ENCODE assay signal across 14 cellular contexts in genomic region chr4:70945046-70945445, GRCh38. TPM values are rescaled to one million over a fixed set of nuclear protein-coding genes. Genes with fewer than 3 reads are reported as not detected.
DNase-seq lines count a peak whose midpoint lies in the region; ATAC-seq, FAIRE-seq and TF ChIP-seq lines count a peak whose summit lies in the region.
"Had no signal": no experiment of that assay in that cellular context is flagged by ENCODE, and none has a peak within 500 bp of the region (broad histone marks: within the 10 kb centered on the region; RNA-seq: fewer than 3 reads in every experiment).

No MANE protein-coding gene starts in this region.

- FAIRE-seq in HepG2 (lab: Jason Lieb, UNC) (no peak), K562 (lab: Jason Lieb, UNC) (peak; percentile 66)
- FAIRE-seq: bronchial epithelial cell had no signal

- intact Hi-C loops in right lobe of liver (cut with DNase I), result no loop called here
- intact Hi-C loops in HepG2 (cut with micrococcal nuclease; ENCODE audit: unreplicated experiment), result no loop called here
- intact Hi-C loops in K562 (cut with micrococcal nuclease), result no loop called here
- intact Hi-C loops in upper lobe of right lung (cut with DNase I), result no loop called here
- intact Hi-C loops in uterus (cut with DNase I; ENCODE audit: low total_unique reads), result no loop called here

- no peaks in the 10 kb centered on the region for H3K79me2 ChIP-seq in HepG2 (ENCODE audit: insufficient read depth, low read length)
- H3K79me2 ChIP-seq in K562 (ENCODE audit: control insufficient read depth, insufficient read depth, low read length), result peaks cover 98% of the 10 kb centered on the region

- CTCF ChIA-PET in HepG2 (lab: Yijun Ruan, JAX; ENCODE audit: low intra/inter-chr PET ratio, low total read pairs) (no interaction called here), K562 (lab: Yijun Ruan, JAX; ENCODE audit: low intra/inter-chr PET ratio) (no interaction called here)

- no peaks in the 10 kb centered on the region for H4K20me1 ChIP-seq in HepG2 (ENCODE audit: insufficient read depth, low read length)
- H4K20me1 ChIP-seq in K562 (replicated peaks; ENCODE audit: control insufficient read depth, insufficient read depth, low read length), result peaks cover 9% of the 10 kb centered on the region; the same call in 1 of the 2 replicates

- no peaks in the 10 kb centered on the region for H3K9me3 ChIP-seq in right lobe of liver
- no peaks in the 10 kb centered on the region for H3K9me3 ChIP-seq in HepG2 (ENCODE audit: low read length)
- H3K9me3 ChIP-seq in K562 (replicated peaks; ENCODE audit: control insufficient read depth, insufficient read depth, low read depth, low read length), result no peaks in the 10 kb centered on the region
- H3K9me3 ChIP-seq in upper lobe of right lung, result no peaks in the 10 kb centered on the region
- no peaks in the 10 kb centered on the region for H3K9me3 ChIP-seq in uterus
- H3K9me3 ChIP-seq: psoas muscle, tibial artery had no signal

- TF ChIP-seq EP300 in HepG2 (IDR thresholded peaks at IDR 0.05; ENCODE audit: low read depth in 2 of 2, low read length in 2 of 2) (no peak), HepG2 (CRISPR knock-in tag; IDR thresholded peaks at IDR 0.05; ENCODE audit: borderline replicate concordance) (no peak), K562 (IDR thresholded peaks at IDR 0.05; ENCODE audit: low read length) (no peak)

- 45% methylated on average over 3 of the region's 3 CpGs for WGBS in right lobe of liver (ENCODE audit: insufficient coverage, low coverage, low lambda C conversion rate, missing lambda C conversion rate)
- WGBS in HepG2 (ENCODE audit: low lambda C conversion rate), result 63% methylated on average over 3 of the region's 3 CpGs
- 42% methylated on average over 3 of the region's 3 CpGs for WGBS in K562 (ENCODE audit: insufficient coverage, low coverage, missing lambda C conversion rate)

- POLR2A ChIA-PET in HepG2 (lab: Yijun Ruan, JAX), result no interaction called here
- POLR2A ChIA-PET in K562 (lab: Yijun Ruan, JAX), result interaction anchor here (0.9 to 1.0 kb wide), 2 partner anchors 8 to 13 kb away, joined by 3 to 5 read pairs; no protein-coding TSS in a partner anchor

- in situ Hi-C loops in HepG2 (cut with HindIII; ENCODE audit: extremely low pct_ligation_motif_present, low pct_unique_long_range_greater_than_20kb), result no loop called here
- in situ Hi-C loops in K562 (cut with MboI), result no loop called here

- H3K36me3 ChIP-seq in right lobe of liver, result no peaks in the 10 kb centered on the region
- no peaks in the 10 kb centered on the region for H3K36me3 ChIP-seq in HepG2 (replicated peaks in 1 of 2; ENCODE audit: control insufficient read depth in 1 of 2, insufficient read depth in 2 of 2, low read length in 2 of 2)
- peaks cover 13% of the 10 kb centered on the region; the same call in 2 of the 3 replicates for H3K36me3 ChIP-seq in K562 (ENCODE audit: control insufficient read depth, insufficient read depth, low read length)
- H3K36me3 ChIP-seq in upper lobe of right lung, result no peaks in the 10 kb centered on the region
- no peaks in the 10 kb centered on the region for H3K36me3 ChIP-seq in uterus
- H3K36me3 ChIP-seq: tibial artery had no signal

- no peak for TF ChIP-seq POLR2A in right lobe of liver (IDR thresholded peaks at IDR 0.05)
- TF ChIP-seq POLR2A in HepG2 (IDR thresholded peaks at IDR 0.05; ENCODE audit: insufficient read depth in 1 of 2, low read depth in 2 of 2, low read length in 2 of 2), result no peak
- no peak for TF ChIP-seq POLR2A in K562 (conservative IDR thresholded peaks at IDR 0.05)
- no peak for TF ChIP-seq POLR2A in uterus (IDR thresholded peaks at IDR 0.05)
- no peak for TF ChIP-seq POLR2A in erythroblast (IDR thresholded peaks at IDR 0.05; ENCODE audit: low read length)

- ATAC-seq in right lobe of liver, result peak; percentile 19 to 61 (median 40)
- no peak for ATAC-seq in HepG2
- no peak; the same call in 1 of the 3 replicates for ATAC-seq in K562
- peak; percentile 79 for ATAC-seq in upper lobe of right lung
- ATAC-seq in activated CD4-positive, CD25-positive, alpha-beta regulatory T cell treated with anti-CD3 and anti-CD28 coated beads, Interleukin-2, amount 50 U/mL, for 24 hours, result no peak

- no peak overlapping the region for H3K27ac ChIP-seq in right lobe of liver
- H3K27ac ChIP-seq in HepG2 (ENCODE audit: extremely low read length, insufficient read depth, low read length), result no peak overlapping the region
- H3K27ac ChIP-seq in K562 (ENCODE audit: extremely low read depth, low read depth, low read length), result no peak overlapping the region
- peak overlapping the region; percentile 24 for H3K27ac ChIP-seq in upper lobe of right lung
- no peak overlapping the region for H3K27ac ChIP-seq in uterus
- H3K27ac ChIP-seq: psoas muscle, tibial artery had no signal

- DNase-seq in right lobe of liver (no peak), HepG2 (ENCODE audit: low spot score) (no peak), HT1080 (ENCODE audit: low read depth) (peak; percentile 19), K562 (ENCODE audit: extremely low read depth in 1 of 4, low spot score in 3 of 4) (no peak), upper lobe of right lung (no peak), uterus (no peak), erythroblast (lab: John Stamatoyannopoulos, UW) (no peak)
- DNase-seq: activated CD8-positive, alpha-beta memory T cell treated with anti-CD3 and anti-CD28 coated beads, Interleukin-2, amount 50 U/mL, for 4 hours; left cardiac atrium; NCI-H446 treated with DMSO at 0.1 percent for 48 hours; psoas muscle; tibial artery had no signal

- H2AFZ ChIP-seq in HepG2 (ENCODE audit: low read length), result no peak overlapping the region
- no peak overlapping the region for H2AFZ ChIP-seq in K562 (ENCODE audit: low read depth, low read length)

- no peaks in the 10 kb centered on the region for H3K27me3 ChIP-seq in right lobe of liver
- H3K27me3 ChIP-seq in HepG2 (ENCODE audit: control insufficient read depth in 1 of 2, insufficient read depth in 2 of 2, low read length in 2 of 2), result no peaks in the 10 kb centered on the region
- no peaks in the 10 kb centered on the region for H3K27me3 ChIP-seq in K562 (ENCODE audit: control insufficient read depth in 2 of 2, insufficient read depth in 2 of 2, low read length in 2 of 2)
- H3K27me3 ChIP-seq in upper lobe of right lung, result no peaks in the 10 kb centered on the region
- H3K27me3 ChIP-seq in uterus, result no peaks in the 10 kb centered on the region
- H3K27me3 ChIP-seq: tibial artery had no signal

- H3K4me1 ChIP-seq in right lobe of liver, result no peaks in the 10 kb centered on the region
- peaks cover 8% of the 10 kb centered on the region; the same call in 1 of the 2 replicates for H3K4me1 ChIP-seq in HepG2 (ENCODE audit: insufficient read depth, low read length)
- peaks cover 0 to 3% of the 10 kb centered on the region in 2 experiments; a peak in 2 of 5 replicates for H3K4me1 ChIP-seq in K562 (replicated peaks in 1 of 2; ENCODE audit: control insufficient read depth in 2 of 2, insufficient read depth in 2 of 2, low read length in 2 of 2)
- peaks cover 14% of the 10 kb centered on the region for H3K4me1 ChIP-seq in upper lobe of right lung
- H3K4me1 ChIP-seq in uterus, result no peaks in the 10 kb centered on the region
- H3K4me1 ChIP-seq: psoas muscle had no signal

- TF ChIP-seq CTCF in right lobe of liver (IDR thresholded peaks at IDR 0.05), result no peak
- TF ChIP-seq CTCF in HepG2 (CRISPR knock-in tag; IDR thresholded peaks at IDR 0.05), result no peak
- TF ChIP-seq CTCF in K562 (IDR thresholded peaks at IDR 0.05 in 2 of 3, conservative IDR thresholded peaks at IDR 0.05 in 1 of 3; ENCODE audit: insufficient read depth in 2 of 3, low read depth in 1 of 3, low read length in 3 of 3), result no peak
- TF ChIP-seq CTCF in upper lobe of right lung (IDR thresholded peaks at IDR 0.05), result no peak
- TF ChIP-seq CTCF in uterus (IDR thresholded peaks at IDR 0.05), result no peak

- BruUV-seq in HepG2 (replicated peaks; lab: Mats Ljungman, UMichigan) (no TSS peak), K562 (replicated peaks; lab: Mats Ljungman, UMichigan) (no TSS peak)

- no peaks in the 10 kb centered on the region for H3K9me1 ChIP-seq in K562 (ENCODE audit: control insufficient read depth, insufficient read depth, low read length)

- no peak for TF ChIP-seq RAD21 in HepG2 (CRISPR knock-in tag; IDR thresholded peaks at IDR 0.05)
- no peak for TF ChIP-seq RAD21 in K562 (CRISPR knock-in tag; conservative IDR thresholded peaks at IDR 0.05 in 1 of 2, IDR thresholded peaks at IDR 0.05 in 1 of 2)

- no peak overlapping the region for H3K9ac ChIP-seq in HepG2 (ENCODE audit: insufficient read depth, low read depth, low read length)
- no peak overlapping the region for H3K9ac ChIP-seq in K562 (ENCODE audit: insufficient read depth in 1 of 2, low read depth in 2 of 2, low read length in 2 of 2)

- H3K4me2 ChIP-seq in HepG2 (ENCODE audit: low read depth, low read length), result no peak overlapping the region
- no peak overlapping the region for H3K4me2 ChIP-seq in K562 (ENCODE audit: insufficient read depth, low read length)

- H3K4me3 ChIP-seq in right lobe of liver (no peak overlapping the region), HepG2 (replicated peaks in 1 of 3; ENCODE audit: insufficient read depth in 1 of 3, low read depth in 2 of 3, low read length in 3 of 3) (no peak overlapping the region), K562 (no peak overlapping the region), upper lobe of right lung (no peak overlapping the region), uterus (no peak overlapping the region)
- H3K4me3 ChIP-seq: psoas muscle, tibial artery had no signal

RNA-seq across cellular contexts. Expression of gene MOB1B, which starts 42.9 kb away (rescaled TPM):
- 10 to 100 TPM in 1 of 6 experiments, 1 to 10 TPM in 5; 4.4 to 13.0 (median 6.5) TPM for total RNA-seq in right lobe of liver
- 4.0 and 6.8 TPM in 2 replicates for total RNA-seq in HepG2 (2016; rRNA removed; fragmentation: Illumina TruSeq; extraction: Trizol)
- total RNA-seq in HepG2 (2016; cell fraction: cytosol; rRNA removed; fragmentation: Illumina TruSeq; extraction: Trizol; ENCODE audit: low read depth), result 5.0 and 5.6 TPM in 2 replicates
- total RNA-seq in HepG2 (2016; cell fraction: insoluble cytoplasmic fraction; rRNA removed; fragmentation: Illumina TruSeq; extraction: Trizol), result 3.6 and 6.8 TPM in 2 replicates
- total RNA-seq in HepG2 (2016; cell fraction: membrane; rRNA removed; fragmentation: Illumina TruSeq; extraction: Trizol), result 2.5 TPM in 2 replicates
- 8.2 and 8.3 TPM in 2 replicates for total RNA-seq in HepG2 (2016; cell fraction: nucleus; rRNA removed; fragmentation: Illumina TruSeq; extraction: Trizol)
- 3.9 and 4.1 TPM in 2 replicates for polyA plus RNA-seq in HepG2 (2011; rRNA removed)
- 1.1 and 1.8 TPM in 2 replicates for polyA plus RNA-seq in HepG2 (2011; cell fraction: cytosol; rRNA removed)
- 2.5 and 4.6 TPM in 2 replicates for polyA plus RNA-seq in HepG2 (2011; cell fraction: nucleus; rRNA removed)
- polyA plus RNA-seq in HepG2 (2012), result 4.6 TPM in 2 replicates
- polyA plus RNA-seq in HepG2 (2016; cell fraction: cytosol; fragmentation: Illumina TruSeq; extraction: Trizol; ENCODE audit: low read depth), result 0.23 and 0.25 TPM in 2 replicates
- polyA plus RNA-seq in HepG2 (2016; cell fraction: insoluble cytoplasmic fraction; fragmentation: Illumina TruSeq; extraction: Trizol; ENCODE audit: low read depth), result 8.2 and 8.5 TPM in 2 replicates
- 0.68 and 0.73 TPM in 2 replicates for polyA plus RNA-seq in HepG2 (2016; cell fraction: membrane; fragmentation: Illumina TruSeq; extraction: Trizol; ENCODE audit: low read depth)
- 11.2 and 12.5 TPM in 2 replicates for polyA plus RNA-seq in HepG2 (2016; cell fraction: nucleus; fragmentation: Illumina TruSeq; extraction: Trizol; ENCODE audit: insufficient read depth, low read depth)
- polyA minus RNA-seq in HepG2 (2011; rRNA and poly(A)+ RNA removed; ENCODE audit: low replicate concordance), result 8.6 and 10.3 TPM in 2 replicates
- polyA minus RNA-seq in HepG2 (2011; cell fraction: cytosol; rRNA and poly(A)+ RNA removed), result 12.0 and 13.8 TPM in 2 replicates
- 14.9 and 18.5 TPM in 2 replicates for polyA minus RNA-seq in HepG2 (2011; cell fraction: nucleus; rRNA and poly(A)+ RNA removed)
- 4.4 and 4.5 TPM in 2 replicates for total RNA-seq in HT1080 (2014; rRNA removed; shearing (Covaris generic))
- polyA plus RNA-seq in HT1080 (2015; cell fraction: cytosol; rRNA removed), result 14.4 and 19.6 TPM in 2 replicates
- polyA plus RNA-seq in HT1080 (2015; cell fraction: nucleus; rRNA removed), result 23.5 and 27.9 TPM in 2 replicates
- total RNA-seq in K562 (2011; cell fraction: chromatin; rRNA removed; ENCODE audit: low replicate concordance), result 27.1 and 74.0 TPM in 2 replicates
- 8.3 and 14.1 TPM in 2 replicates for total RNA-seq in K562 (2011; cell fraction: nucleolus; rRNA removed)
- 36.4 and 73.0 TPM in 2 replicates for total RNA-seq in K562 (2011; cell fraction: nucleoplasm; rRNA removed)
- 10.7 and 11.3 TPM in 2 replicates for total RNA-seq in K562 (2014; rRNA removed)
- total RNA-seq in K562 (2014; rRNA removed; fragmentation: Illumina TruSeq; extraction: Trizol), result 28.5 and 33.3 TPM in 2 replicates
- total RNA-seq in K562 (2015; rRNA removed; fragmentation: Illumina TruSeq; extraction: Trizol), result 15.1 and 16.8 TPM in 2 replicates
- 37.8 and 40.1 TPM in 2 replicates for total RNA-seq in K562 (2021)
- 28.9 and 34.8 TPM in 2 replicates for polyA plus RNA-seq in K562 (2011; rRNA removed)
- 5.8 and 13.9 TPM in 2 replicates for polyA plus RNA-seq in K562 (2011; cell fraction: cytosol; rRNA removed)
- polyA plus RNA-seq in K562 (2011; cell fraction: nucleus; rRNA removed), result 16.0 and 17.9 TPM in 2 replicates
- polyA plus RNA-seq in K562 (2012), result 15.0 and 21.1 TPM in 2 replicates
- polyA plus RNA-seq in K562 (2014; fragmentation: Illumina TruSeq; extraction: Trizol), result 25.2 and 27.2 TPM in 2 replicates
- 1 to 10 TPM; 8.4 to 9.3 TPM for polyA plus RNA-seq in K562 (2014; fragmentation: Nextera tagmentation; extraction: Ambion mirVana)
- polyA plus RNA-seq in K562 (2014; rRNA removed), result 19.0 and 20.4 TPM in 2 replicates
- 83.9 and 88.8 TPM in 2 replicates for polyA minus RNA-seq in K562 (2011; rRNA and poly(A)+ RNA removed)
- 47.3 and 83.2 TPM in 2 replicates for polyA minus RNA-seq in K562 (2011; cell fraction: cytosol; rRNA and poly(A)+ RNA removed)
- 17.4 and 27.4 TPM in 2 replicates for polyA minus RNA-seq in K562 (2011; cell fraction: nucleus; rRNA and poly(A)+ RNA removed)
- total RNA-seq in upper lobe of right lung, result 34.2 TPM
- 10 to 100 TPM in 3 of 4 donors, 1 to 10 TPM in 1; 10.0 to 42.1 (median 16.5) TPM for total RNA-seq in uterus

RNA-seq across cellular contexts. Expression of gene DCK, which starts 48.4 kb away (rescaled TPM):
- total RNA-seq in right lobe of liver (1 to 10 TPM; 1.9 to 7.2 (median 3.6) TPM), HepG2 (2016; rRNA removed; fragmentation: Illumina TruSeq; extraction: Trizol) (21.8 and 33.5 TPM in 2 replicates), K562 (2014; rRNA removed) (11.3 and 14.2 TPM in 2 replicates), K562 (2014; rRNA removed; fragmentation: Illumina TruSeq; extraction: Trizol) (21.8 and 24.9 TPM in 2 replicates), K562 (2015; rRNA removed; fragmentation: Illumina TruSeq; extraction: Trizol) (19.3 and 20.9 TPM in 2 replicates), K562 (2021) (18.1 and 18.5 TPM in 2 replicates), upper lobe of right lung (16.6 TPM), uterus (10 to 100 TPM in 2 of 4 donors, 1 to 10 TPM in 2; 3.6 to 38.6 (median 8.1) TPM)
- 3.2 and 3.3 TPM in 2 replicates for total RNA-seq in HepG2 (2016; cell fraction: cytosol; rRNA removed; fragmentation: Illumina TruSeq; extraction: Trizol; ENCODE audit: low read depth)
- total RNA-seq in HepG2 (2016; cell fraction: insoluble cytoplasmic fraction; rRNA removed; fragmentation: Illumina TruSeq; extraction: Trizol), result 22.5 and 31.3 TPM in 2 replicates
- 12.4 and 13.6 TPM in 2 replicates for total RNA-seq in HepG2 (2016; cell fraction: membrane; rRNA removed; fragmentation: Illumina TruSeq; extraction: Trizol)
- 13.0 and 17.9 TPM in 2 replicates for total RNA-seq in HepG2 (2016; cell fraction: nucleus; rRNA removed; fragmentation: Illumina TruSeq; extraction: Trizol)
- polyA plus RNA-seq in HepG2 (2011; rRNA removed) (3.3 and 5.7 TPM in 2 replicates), K562 (2011; rRNA removed) (12.0 and 14.4 TPM in 2 replicates), K562 (2014; fragmentation: Illumina TruSeq; extraction: Trizol) (21.1 and 25.8 TPM in 2 replicates), K562 (2014; fragmentation: Nextera tagmentation; extraction: Ambion mirVana) (10 to 100 TPM; 19.6 to 21.2 TPM), K562 (2014; rRNA removed) (15.8 and 16.7 TPM in 2 replicates)
- polyA plus RNA-seq in HepG2 (2011; cell fraction: cytosol; rRNA removed), result 2.4 and 3.3 TPM in 2 replicates
- polyA plus RNA-seq in HepG2 (2011; cell fraction: nucleus; rRNA removed), result 1.6 and 2.1 TPM in 2 replicates
- 5.4 and 10.5 TPM in 2 replicates for polyA plus RNA-seq in HepG2 (2012)
- polyA plus RNA-seq in HepG2 (2016; cell fraction: cytosol; fragmentation: Illumina TruSeq; extraction: Trizol; ENCODE audit: low read depth), result 2.2 and 2.3 TPM in 2 replicates
- 34.0 and 37.2 TPM in 2 replicates for polyA plus RNA-seq in HepG2 (2016; cell fraction: insoluble cytoplasmic fraction; fragmentation: Illumina TruSeq; extraction: Trizol; ENCODE audit: low read depth)
- polyA plus RNA-seq in HepG2 (2016; cell fraction: membrane; fragmentation: Illumina TruSeq; extraction: Trizol; ENCODE audit: low read depth), result 7.5 and 8.5 TPM in 2 replicates
- 16.6 and 18.1 TPM in 2 replicates for polyA plus RNA-seq in HepG2 (2016; cell fraction: nucleus; fragmentation: Illumina TruSeq; extraction: Trizol; ENCODE audit: insufficient read depth, low read depth)
- polyA minus RNA-seq in HepG2 (2011; rRNA and poly(A)+ RNA removed; ENCODE audit: low replicate concordance), result 1.2 TPM in 2 replicates
- polyA minus RNA-seq in HepG2 (2011; cell fraction: cytosol; rRNA and poly(A)+ RNA removed), result 4.8 TPM in 2 replicates
- 5.1 and 13.9 TPM in 2 replicates for polyA minus RNA-seq in HepG2 (2011; cell fraction: nucleus; rRNA and poly(A)+ RNA removed)
- 23.3 and 30.7 TPM in 2 replicates for total RNA-seq in HT1080 (2014; rRNA removed; shearing (Covaris generic))
- polyA plus RNA-seq in HT1080 (2015; cell fraction: cytosol; rRNA removed), result 39.7 and 47.1 TPM in 2 replicates
- polyA plus RNA-seq in HT1080 (2015; cell fraction: nucleus; rRNA removed), result 20.3 and 23.1 TPM in 2 replicates
- 2.4 and 39.4 TPM in 2 replicates for total RNA-seq in K562 (2011; cell fraction: chromatin; rRNA removed; ENCODE audit: low replicate concordance)
- total RNA-seq in K562 (2011; cell fraction: nucleolus; rRNA removed), result 1.7 and 2.2 TPM in 2 replicates
- 3.5 and 7.2 TPM in 2 replicates for total RNA-seq in K562 (2011; cell fraction: nucleoplasm; rRNA removed)
- 3.3 and 6.8 TPM in 2 replicates for polyA plus RNA-seq in K562 (2011; cell fraction: cytosol; rRNA removed)
- 2.4 and 3.8 TPM in 2 replicates for polyA plus RNA-seq in K562 (2011; cell fraction: nucleus; rRNA removed)
- 14.8 and 21.4 TPM in 2 replicates for polyA plus RNA-seq in K562 (2012)
- polyA minus RNA-seq in K562 (2011; rRNA and poly(A)+ RNA removed), result 8.5 and 11.5 TPM in 2 replicates
- polyA minus RNA-seq in K562 (2011; cell fraction: cytosol; rRNA and poly(A)+ RNA removed), result 6.8 and 8.3 TPM in 2 replicates
- 2.4 and 4.7 TPM in 2 replicates for polyA minus RNA-seq in K562 (2011; cell fraction: nucleus; rRNA and poly(A)+ RNA removed)

Comparison
In these comparisons a context has a peak if more than half of its experiments do, and no peak if none do; other contexts are left out.
1. ATAC-seq: peak in right lobe of liver (4 of 4) and upper lobe of right lung (single experiment); none in HepG2 (single experiment), K562 (single experiment) and activated CD4-positive, CD25-positive, alpha-beta regulatory T cell treated with anti-CD3 and anti-CD28 coated beads, Interleukin-2, amount 50 U/mL, for 24 hours (0 of 2).